In the genomic region with DNA sequence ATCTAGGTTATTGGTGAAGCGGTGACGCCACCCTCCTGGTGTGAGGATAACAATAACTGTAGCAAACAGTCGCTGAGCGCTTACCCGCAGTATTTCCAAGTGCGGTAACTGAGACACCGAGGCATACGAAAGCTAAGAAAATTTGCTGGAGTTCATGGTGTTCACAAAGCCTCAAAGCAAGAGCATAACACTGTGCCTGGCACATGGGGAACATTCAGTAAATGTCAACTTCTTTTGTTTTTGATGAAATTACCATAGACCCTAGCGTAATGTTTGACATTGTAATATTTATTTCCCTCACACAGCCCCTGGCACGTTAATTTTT, we compare ENCODE assay signal across 8 cellular contexts. TPM values are rescaled to one million over a fixed set of nuclear protein-coding genes. Genes with fewer than 3 reads are reported as not detected.
A peak's percentile ranks its signal among the peaks of the same experiment; 100 is the strongest.
DNase-seq lines count a peak whose midpoint lies in the region; ATAC-seq and TF ChIP-seq lines count a peak whose summit lies in the region.

No MANE protein-coding gene starts in this region.

- H3K36me3 Mint-ChIP-seq in stimulated activated naive CD8-positive, alpha-beta T cell treated with anti-CD3 and anti-CD28 coated beads, Interleukin-15, Interleukin-2, amounts not matched to agents 100 ng/mL and 50 ng/mL, for 24 hours (ENCODE audit: low read depth): peaks cover 26% of the 10 kb centered on the region

- peak overlapping the region; percentile 85 for H3K4me3 Mint-ChIP-seq in stimulated activated naive CD8-positive, alpha-beta T cell treated with anti-CD3 and anti-CD28 coated beads, Interleukin-15, Interleukin-2, amounts not matched to agents 100 ng/mL and 50 ng/mL, for 24 hours

- WGBS in aorta, 2 donors: 6 to 7% methylated on average over 10 of the region's 10 CpGs

- intact Hi-C loops in aorta (cut with DNase I): no loop called here

- peak overlapping the region; percentile 96 for H3K27ac Mint-ChIP-seq in stimulated activated naive CD8-positive, alpha-beta T cell treated with anti-CD3 and anti-CD28 coated beads, Interleukin-15, Interleukin-2, amounts not matched to agents 100 ng/mL and 50 ng/mL, for 24 hours

- H3K36me3 ChIP-seq in aorta (ENCODE audit: control insufficient read depth in 1 of 2, insufficient read depth in 2 of 2, low read length in 1 of 2): no peaks in the 10 kb centered on the region

- no peak for DNase-seq in stimulated activated naive CD8-positive, alpha-beta T cell treated with anti-CD3 and anti-CD28 coated beads, Interleukin-15, Interleukin-2, amounts not matched to agents 100 U/mL and 50 U/mL, for 24 hours
- no peak for DNase-seq in cardiac fibroblast (ENCODE audit: low read depth in 2 of 2)
- DNase-seq in aorta: no peak

- H3K27ac ChIP-seq in aorta (ENCODE audit: low read depth in 1 of 2, low read length in 2 of 2): no peak overlapping the region

- no peaks in the 10 kb centered on the region for H3K27me3 Mint-ChIP-seq in stimulated activated naive CD8-positive, alpha-beta T cell treated with anti-CD3 and anti-CD28 coated beads, Interleukin-15, Interleukin-2, amounts not matched to agents 100 ng/mL and 50 ng/mL, for 24 hours

- peaks cover 25% of the 10 kb centered on the region for H3K4me1 ChIP-seq in mononuclear cell (ENCODE audit: insufficient read depth, low read length)
- H3K4me1 ChIP-seq in aorta (ENCODE audit: control insufficient read depth in 1 of 2, insufficient read depth in 2 of 2, low read length in 2 of 2): no peaks in the 10 kb centered on the region

- H3K4me1 Mint-ChIP-seq in stimulated activated naive CD8-positive, alpha-beta T cell treated with anti-CD3 and anti-CD28 coated beads, Interleukin-15, Interleukin-2, amounts not matched to agents 100 ng/mL and 50 ng/mL, for 24 hours (ENCODE audit: low read depth): peaks cover 43% of the 10 kb centered on the region

- no peaks in the 10 kb centered on the region for H3K9me3 ChIP-seq in mononuclear cell (ENCODE audit: low read depth, low read length)
- no peaks in the 10 kb centered on the region for H3K9me3 ChIP-seq in aorta (ENCODE audit: control insufficient read depth, low read length)

- no peak for ATAC-seq in stimulated activated naive CD8-positive, alpha-beta T cell treated with anti-CD3 and anti-CD28 coated beads, Interleukin-15, Interleukin-2, amounts not matched to agents 100 U/mL and 50 U/mL, for 24 hours
- ATAC-seq in aorta (ENCODE audit: low FRiP score) (no peak), GM19324 (IDR thresholded peaks at IDR 0.05; ENCODE audit: low FRiP score, unreplicated experiment) (no peak), HG02884 (IDR thresholded peaks at IDR 0.05; ENCODE audit: unreplicated experiment) (no peak), HG03175 (IDR thresholded peaks at IDR 0.05; ENCODE audit: unreplicated experiment) (no peak)

- H3K27me3 ChIP-seq in mononuclear cell (ENCODE audit: insufficient read depth, low read length) (no peaks in the 10 kb centered on the region), aorta (ENCODE audit: control insufficient read depth in 1 of 2, insufficient read depth in 2 of 2, low read length in 1 of 2) (no peaks in the 10 kb centered on the region)

- peak overlapping the region; percentile 90 to 93 for H3K4me3 ChIP-seq in cardiac fibroblast (replicated peaks in 1 of 2; ENCODE audit: low read depth in 2 of 2, low read length in 2 of 2)
- H3K4me3 ChIP-seq in mononuclear cell (ENCODE audit: low read length): peak overlapping the region; percentile 96
- peak overlapping the region; percentile 37 to 73 for H3K4me3 ChIP-seq in aorta (ENCODE audit: low read length in 2 of 2)

- H3K9me3 Mint-ChIP-seq in stimulated activated naive CD8-positive, alpha-beta T cell treated with anti-CD3 and anti-CD28 coated beads, Interleukin-15, Interleukin-2, amounts not matched to agents 100 ng/mL and 50 ng/mL, for 24 hours: no peaks in the 10 kb centered on the region

- no peak for TF ChIP-seq CTCF in cardiac fibroblast (IDR thresholded peaks at IDR 0.05; ENCODE audit: low read depth, low read length)

RNA-seq across cellular contexts. Expression of gene YEATS4, which starts 0.8 kb away (rescaled TPM):
- total RNA-seq in mononuclear cell (32.3 TPM), aorta (10 to 100 TPM in 1 of 2 donors, 1 to 10 TPM in 1; 8.5 to 11.6 TPM)
- polyA plus RNA-seq in aorta: 10 to 100 TPM; 11.6 to 12.5 TPM

RNA-seq across cellular contexts. Expression of gene LYZ, which starts 12.1 kb away (rescaled TPM):
- total RNA-seq in mononuclear cell: 5,492 TPM
- total RNA-seq in aorta: 100 to 1,000 TPM in 1 of 2 donors, 10 to 100 TPM in 1; 38.7 to 180 TPM
- polyA plus RNA-seq in aorta: 100 to 1,000 TPM in 1 of 2 donors, 10 to 100 TPM in 1; 15.1 to 122 TPM

Comparison
In these comparisons a context has a peak if more than half of its experiments do, and no peak if none do; other contexts are left out.
1. RNA of gene LYZ, which starts 12.1 kb away (total RNA-seq): 5,492 TPM in mononuclear cell (single experiment); 38.7 to 180 TPM in aorta; every median in the first group is over 10 times any median in the second.
2. Peak in every context shown above with its lines, with median percentiles within 50 percentile points of each other: H3K4me3 ChIP-seq.